Comparison of ENCODE assay signal across 8 cellular contexts in the genomic region with DNA sequence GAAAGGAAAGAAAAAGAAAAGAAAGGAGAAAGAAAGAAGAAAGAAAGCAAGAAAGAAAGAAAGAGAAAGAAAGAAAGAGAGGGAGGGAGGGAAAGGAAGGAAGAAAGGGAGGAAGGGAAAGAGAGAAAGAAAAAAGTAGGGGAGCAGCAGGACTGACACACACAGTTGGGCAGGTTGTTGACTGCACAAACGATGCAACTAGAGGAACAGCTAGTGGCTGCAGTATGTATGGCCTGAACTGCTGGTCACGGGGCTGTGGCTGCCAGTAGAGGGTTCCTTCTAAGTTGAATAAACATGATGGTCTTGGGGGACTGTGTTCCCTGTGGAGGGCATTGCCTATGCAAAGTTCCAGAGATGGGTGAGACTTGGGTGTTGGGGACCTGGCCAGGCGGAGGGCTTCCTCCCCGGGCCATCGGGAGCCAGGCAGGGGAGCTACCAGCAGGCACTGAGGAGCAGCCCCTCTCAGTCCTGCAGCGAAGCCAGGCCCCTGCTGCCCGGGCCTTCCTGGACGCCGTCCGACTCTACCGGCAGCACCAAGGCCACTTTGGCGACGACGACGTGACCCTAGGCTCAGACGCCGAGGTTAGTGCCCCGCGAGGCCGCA. TPM values are rescaled to one million over a fixed set of nuclear protein-coding genes. Genes with fewer than 3 reads are reported as not detected.
DNase-seq lines count a peak whose midpoint lies in the region; ATAC-seq, FAIRE-seq and TF ChIP-seq lines count a peak whose summit lies in the region.

No MANE protein-coding gene starts in this region.

- CTCF ChIA-PET in GM12878 (lab: Yijun Ruan, JAX), result interaction anchor here (1.2 kb wide), 1 partner anchor 35 kb away, joined by 4 read pairs; no protein-coding TSS in a partner anchor

- no TSS peak for BruUV-seq in GM12878 (replicated peaks; lab: Mats Ljungman, UMichigan)

- no peaks in the 10 kb centered on the region for H3K36me3 ChIP-seq in CD4-positive, CD25-positive, alpha-beta regulatory T cell (ENCODE audit: control insufficient read depth, insufficient read depth, low read length)
- no peaks in the 10 kb centered on the region for H3K36me3 ChIP-seq in GM12878 (ENCODE audit: control insufficient read depth in 2 of 2, insufficient read depth in 2 of 2, low read length in 1 of 2)
- no peaks in the 10 kb centered on the region for H3K36me3 ChIP-seq in lung (ENCODE audit: control insufficient read depth in 2 of 2, insufficient read depth in 2 of 2, low read length in 2 of 2)

- H3K27me3 ChIP-seq in CD4-positive, CD25-positive, alpha-beta regulatory T cell (ENCODE audit: control insufficient read depth, insufficient read depth, low read length), result no peaks in the 10 kb centered on the region
- no peaks in the 10 kb centered on the region for H3K27me3 ChIP-seq in GM12878 (replicated peaks in 1 of 2; ENCODE audit: control insufficient read depth in 2 of 2, insufficient read depth in 2 of 2, low read length in 1 of 2)
- H3K27me3 ChIP-seq in lung (ENCODE audit: control insufficient read depth, insufficient read depth), result no peaks in the 10 kb centered on the region

- H3K4me3 ChIP-seq in CD4-positive, CD25-positive, alpha-beta regulatory T cell (ENCODE audit: low read depth, low read length), result peak overlapping the region; percentile 26
- peak overlapping the region; percentile 47; the same call in 1 of the 2 replicates for H3K4me3 ChIP-seq in GM12878
- peak overlapping the region; percentile 30 for H3K4me3 ChIP-seq in lung

- in situ Hi-C loops in GM12878 (cut with MboI), result no loop called here

- H3K27me3 Mint-ChIP-seq in CD4-positive, CD25-positive, alpha-beta regulatory T cell, result peaks cover 6% of the 10 kb centered on the region

- ATAC-seq in CD4-positive, CD25-positive, alpha-beta regulatory T cell (ENCODE audit: low read depth in 2 of 2), result no peak
- peak; percentile 5 for ATAC-seq in HG02885 (IDR thresholded peaks at IDR 0.05; ENCODE audit: poor library complexity, unreplicated experiment)
- ATAC-seq in GM12878, result peak; percentile 67
- no peak for ATAC-seq in lung (ENCODE audit: insufficient read depth, low FRiP score)
- ATAC-seq in HG02678 (IDR thresholded peaks at IDR 0.05; ENCODE audit: unreplicated experiment), result no peak

- no peak for TF ChIP-seq RAD21 in GM12878 (IDR thresholded peaks at IDR 0.05; ENCODE audit: insufficient read depth, low read depth, low read length)

- TF ChIP-seq EP300 in GM12878 (IDR thresholded peaks at IDR 0.05; ENCODE audit: borderline replicate concordance in 1 of 2, control insufficient read depth in 1 of 2, low read depth in 2 of 2, low read length in 2 of 2), result no peak

- no peaks in the 10 kb centered on the region for H4K20me1 ChIP-seq in GM12878 (ENCODE audit: control insufficient read depth, insufficient read depth)

- SMC1A ChIA-PET in GM12878 (lab: Charles Lee; ENCODE audit: uncharacterized antibody, unreplicated experiment), result interaction anchor here (0.9 kb wide), 1 partner anchor 18 kb away, joined by 3 read pairs; no protein-coding TSS in a partner anchor

- H3K9ac ChIP-seq in GM12878 (ENCODE audit: control insufficient read depth, insufficient read depth, low read length), result no peak overlapping the region; the same call in 1 of the 2 replicates

- FAIRE-seq in GM12878 (lab: Jason Lieb, UNC), result no peak
- no peak for FAIRE-seq in HTR-8/SVneo (lab: Jason Lieb, UNC)

- H2AFZ ChIP-seq in GM12878 (ENCODE audit: control insufficient read depth, low read depth, low read length), result no peak overlapping the region

- H3K4me1 ChIP-seq in CD4-positive, CD25-positive, alpha-beta regulatory T cell (ENCODE audit: control insufficient read depth, insufficient read depth, low read length, poor library complexity, severe bottlenecking), result peaks cover 13% of the 10 kb centered on the region
- H3K4me1 ChIP-seq in GM12878 (ENCODE audit: control insufficient read depth, insufficient read depth, low read length), result peaks cover 10% of the 10 kb centered on the region
- H3K4me1 ChIP-seq in lung (ENCODE audit: control insufficient read depth in 2 of 2, insufficient read depth in 2 of 2, low read length in 2 of 2), result peaks cover 0 to 9% of the 10 kb centered on the region in 2 donors

- H3K4me1 Mint-ChIP-seq in CD4-positive, CD25-positive, alpha-beta regulatory T cell, result peaks cover 5 to 19% (median 7%) of the 10 kb centered on the region in 4 donors

- H3K4me2 ChIP-seq in GM12878 (ENCODE audit: control insufficient read depth, insufficient read depth), result peak overlapping the region; percentile 94

- DNase-seq in CD4-positive, CD25-positive, alpha-beta regulatory T cell, result no peak
- DNase-seq in GM12878 (ENCODE audit: low read depth, low spot score), result no peak
- DNase-seq in lung (ENCODE audit: low spot score), result no peak
- DNase-seq in HTR-8/SVneo (ENCODE audit: insufficient read length, low spot score), result no peak
- DNase-seq in globus pallidus (ENCODE audit: low spot score), result no peak
- DNase-seq in activated CD4-positive, alpha-beta T cell treated with anti-CD3 and anti-CD28 coated beads, Interleukin-2, amount 50 U/mL, for 4 hours, result no peak

- no peaks in the 10 kb centered on the region for H3K36me3 Mint-ChIP-seq in CD4-positive, CD25-positive, alpha-beta regulatory T cell

- no peak overlapping the region for H3K27ac Mint-ChIP-seq in CD4-positive, CD25-positive, alpha-beta regulatory T cell

- H3K9me3 Mint-ChIP-seq in CD4-positive, CD25-positive, alpha-beta regulatory T cell, result peaks cover 0 to 2% (median 0%) of the 10 kb centered on the region in 7 donors

- intact Hi-C loops in GM12878 (cut with micrococcal nuclease; ENCODE audit: unreplicated experiment), result loop anchor here (2.0 kb wide), 1 partner anchor 16 kb away; a partner anchor contains a TSS

- H3K9me3 ChIP-seq in CD4-positive, CD25-positive, alpha-beta regulatory T cell (ENCODE audit: control insufficient read depth in 2 of 2, low read length in 2 of 2), result no peaks in the 10 kb centered on the region
- H3K9me3 ChIP-seq in GM12878 (replicated peaks; ENCODE audit: control insufficient read depth, insufficient read depth, low read length) (no peaks in the 10 kb centered on the region; the same call in 2 of the 3 replicates), lung (ENCODE audit: control insufficient read depth in 2 of 2, insufficient read depth in 1 of 2, low read length in 1 of 2) (no peaks in the 10 kb centered on the region)

- H3K79me2 ChIP-seq in GM12878 (ENCODE audit: control insufficient read depth, insufficient read depth, low read length), result no peaks in the 10 kb centered on the region

- TF ChIP-seq POLR2A in GM12878 (IDR thresholded peaks at IDR 0.05; ENCODE audit: low read depth, low read length), result no peak

- H3K27ac ChIP-seq in CD4-positive, CD25-positive, alpha-beta regulatory T cell (ENCODE audit: insufficient read depth, low read length, poor library complexity, severe bottlenecking), result peak overlapping the region; percentile 33
- H3K27ac ChIP-seq in GM12878 (ENCODE audit: control insufficient read depth, insufficient read depth), result no peak overlapping the region
- peak overlapping the region in 1 of 2 donors; percentile 58 for H3K27ac ChIP-seq in lung (ENCODE audit: low read depth in 1 of 2, low read length in 1 of 2)

- POLR2A ChIA-PET in GM12878 (lab: Charles Lee), result interaction anchor here (0.6 to 0.7 kb wide), 2 partner anchors 12 to 18 kb away, joined by 3 read pairs; no protein-coding TSS in a partner anchor

- H3K4me3 Mint-ChIP-seq in CD4-positive, CD25-positive, alpha-beta regulatory T cell, result peak overlapping the region; percentile 52 to 88 (median 76)

- TF ChIP-seq CTCF in GM12878 (IDR thresholded peaks at IDR 0.05 in 2 of 3, conservative IDR thresholded peaks at IDR 0.05 in 1 of 3; ENCODE audit: control insufficient read depth in 2 of 3, extremely low read depth in 1 of 3, insufficient read depth in 1 of 3, low read depth in 3 of 3, low read length in 3 of 3) (no peak), lung (IDR thresholded peaks at IDR 0.05; ENCODE audit: control extremely low read depth, extremely low read depth) (no peak)

- RAD21 ChIA-PET in GM12878 (lab: Charles Lee; ENCODE audit: unreplicated experiment), result no interaction called here

- WGBS in GM12878 (ENCODE audit: insufficient coverage, insufficient replicate concordance, low lambda C conversion rate, missing lambda C conversion rate), result 3% methylated on average over 20 of the region's 20 CpGs
- WGBS in lung, 2 donors, result 5 to 6% methylated on average over 8 to 20 of the region's 20 CpGs

RNA-seq across cellular contexts. Expression of a gene that starts 16.7 kb away (rescaled TPM):
- 40.6 TPM for total RNA-seq in CD4-positive, CD25-positive, alpha-beta regulatory T cell
- polyA plus RNA-seq in CD4-positive, CD25-positive, alpha-beta regulatory T cell, result 10 to 100 TPM; 17.1 to 18.9 (median 17.8) TPM
- 46.9 and 53.4 TPM in 2 replicates for total RNA-seq in GM12878 (2013; cell fraction: nucleolus; rRNA removed)
- 24.4 and 30.4 TPM in 2 replicates for total RNA-seq in GM12878 (2014; rRNA removed)
- 16.4 and 17.0 TPM in 2 replicates for total RNA-seq in GM12878 (2014; rRNA removed; fragmentation: Illumina TruSeq; extraction: Trizol)
- total RNA-seq in GM12878 (2021), result 40.5 and 44.7 TPM in 2 replicates
- 14.5 TPM for polyA plus RNA-seq in GM12878 (2011; ENCODE audit: low read depth)
- polyA plus RNA-seq in GM12878 (2011; rRNA removed), result 40.4 and 78.8 TPM in 2 replicates
- 61.6 and 90.8 TPM in 2 replicates for polyA plus RNA-seq in GM12878 (2011; cell fraction: cytosol; rRNA removed)
- polyA plus RNA-seq in GM12878 (2011; cell fraction: nucleus; rRNA removed), result 168 and 200 TPM in 2 replicates
- polyA plus RNA-seq in GM12878 (2012), result 23.4 and 37.5 TPM in 2 replicates
- polyA plus RNA-seq in GM12878 (2014; fragmentation: Illumina TruSeq; extraction: Trizol), result 31.4 and 35.7 TPM in 2 replicates
- 1 to 10 TPM; 1.2 to 3.5 TPM for polyA plus RNA-seq in GM12878 (2014; fragmentation: Nextera tagmentation; extraction: Ambion mirVana)
- 41.8 and 44.3 TPM in 2 replicates for polyA plus RNA-seq in GM12878 (2014; rRNA removed)
- polyA plus RNA-seq in GM12878 (2016; fragmentation: Nextera tagmentation; extraction: Ambion mirVana), result 10 to 100 TPM; 22.3 to 29.2 TPM
- polyA minus RNA-seq in GM12878 (2011; rRNA and poly(A)+ RNA removed), result 54.4 and 74.8 TPM in 2 replicates
- 23.5 and 29.9 TPM in 2 replicates for polyA minus RNA-seq in GM12878 (2011; cell fraction: cytosol; rRNA and poly(A)+ RNA removed)
- polyA minus RNA-seq in GM12878 (2011; cell fraction: nucleus; rRNA and poly(A)+ RNA removed), result 17.7 and 32.1 TPM in 2 replicates
- 100 to 1,000 TPM in 1 of 2 donors, 10 to 100 TPM in 1; 39.9 to 129 TPM for total RNA-seq in lung
- polyA plus RNA-seq in lung, result 100 to 1,000 TPM in 1 of 2 donors, 10 to 100 TPM in 1; 63.3 to 107 TPM

RNA-seq across cellular contexts. Expression of a gene that starts 27.3 kb away (rescaled TPM):
- 49.9 TPM for total RNA-seq in CD4-positive, CD25-positive, alpha-beta regulatory T cell
- 10 to 100 TPM; 60.5 to 76.0 (median 63.8) TPM for polyA plus RNA-seq in CD4-positive, CD25-positive, alpha-beta regulatory T cell
- 26.8 and 30.3 TPM in 2 replicates for total RNA-seq in GM12878 (2013; cell fraction: nucleolus; rRNA removed)
- 74.9 and 89.3 TPM in 2 replicates for total RNA-seq in GM12878 (2014; rRNA removed)
- total RNA-seq in GM12878 (2014; rRNA removed; fragmentation: Illumina TruSeq; extraction: Trizol), result 37.4 and 41.5 TPM in 2 replicates
- 132 TPM in 2 replicates for total RNA-seq in GM12878 (2021)
- 26.0 TPM for polyA plus RNA-seq in GM12878 (2011; ENCODE audit: low read depth)
- polyA plus RNA-seq in GM12878 (2011; rRNA removed), result 14.9 and 32.6 TPM in 2 replicates
- polyA plus RNA-seq in GM12878 (2011; cell fraction: cytosol; rRNA removed), result 54.2 and 80.4 TPM in 2 replicates
- polyA plus RNA-seq in GM12878 (2011; cell fraction: nucleus; rRNA removed), result 63.6 and 66.2 TPM in 2 replicates
- 74.7 and 91.6 TPM in 2 replicates for polyA plus RNA-seq in GM12878 (2012)
- 18.2 and 44.1 TPM in 2 replicates for polyA plus RNA-seq in GM12878 (2014; fragmentation: Illumina TruSeq; extraction: Trizol)
- 1 to 10 TPM; 1.4 to 8.6 TPM for polyA plus RNA-seq in GM12878 (2014; fragmentation: Nextera tagmentation; extraction: Ambion mirVana)
- 136 and 139 TPM in 2 replicates for polyA plus RNA-seq in GM12878 (2014; rRNA removed)
- polyA plus RNA-seq in GM12878 (2016; fragmentation: Nextera tagmentation; extraction: Ambion mirVana), result 100 to 1,000 TPM; 101 to 114 TPM
- polyA minus RNA-seq in GM12878 (2011; rRNA and poly(A)+ RNA removed), result 25.2 and 56.2 TPM in 2 replicates
- polyA minus RNA-seq in GM12878 (2011; cell fraction: cytosol; rRNA and poly(A)+ RNA removed), result 20.8 and 36.4 TPM in 2 replicates
- 18.1 and 28.7 TPM in 2 replicates for polyA minus RNA-seq in GM12878 (2011; cell fraction: nucleus; rRNA and poly(A)+ RNA removed)
- 100 to 1,000 TPM in 1 of 2 donors, 10 to 100 TPM in 1; 63.2 to 109 TPM for total RNA-seq in lung
- 100 to 1,000 TPM; 107 to 122 TPM for polyA plus RNA-seq in lung

Comparison
In these comparisons a context has a peak if more than half of its experiments do, and no peak if none do; other contexts are left out.
1. ATAC-seq: peak in HG02885 (single experiment) and GM12878 (single experiment); none in CD4-positive, CD25-positive, alpha-beta regulatory T cell (0 of 2), lung (single experiment) and HG02678 (single experiment).
2. Peak in every context shown above with its lines, with median percentiles within 50 percentile points of each other: H3K4me3 ChIP-seq.